In the genomic region with DNA sequence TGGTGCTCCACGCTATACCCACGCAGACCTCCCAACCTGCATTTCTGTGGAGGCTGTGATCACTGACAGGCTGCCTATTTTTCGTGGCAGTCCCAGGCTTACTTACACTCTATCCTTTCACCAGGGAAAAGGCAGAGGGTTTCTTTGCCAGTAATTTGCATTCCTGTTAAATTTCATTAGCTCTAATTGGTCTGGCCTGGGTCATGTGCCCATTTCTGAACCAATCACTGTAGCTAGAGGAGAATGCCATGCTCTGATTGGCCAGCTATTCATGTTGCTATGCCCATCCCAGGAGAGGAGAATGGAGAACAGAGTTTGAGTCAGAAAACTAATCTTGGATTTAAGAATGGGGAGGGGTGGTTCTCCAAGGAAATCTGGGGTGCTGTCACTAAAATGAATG, we compare ENCODE assay signal across 29 cellular contexts. TPM values are rescaled to one million over a fixed set of nuclear protein-coding genes. Genes with fewer than 3 reads are reported as not detected.
DNase-seq lines count a peak whose midpoint lies in the region; ATAC-seq and TF ChIP-seq lines count a peak whose summit lies in the region.
"Had no signal": no experiment of that assay in that cellular context is flagged by ENCODE, and none has a peak within 500 bp of the region (broad histone marks: within the 10 kb centered on the region; RNA-seq: fewer than 3 reads in every experiment).

No MANE protein-coding gene starts in this region.

- H2AK5ac ChIP-seq in IMR-90 (ENCODE audit: low read depth, low read length) = no peak overlapping the region

- H2BK120ac ChIP-seq in IMR-90 (ENCODE audit: low read depth, low read length) = no peak overlapping the region

- no peak overlapping the region for H2BK15ac ChIP-seq in IMR-90 (ENCODE audit: low read depth, low read length)

- no peak overlapping the region for H3K27ac Mint-ChIP-seq in neural progenitor cell
- no peak overlapping the region for H3K27ac Mint-ChIP-seq in naive thymus-derived CD8-positive, alpha-beta T cell
- H3K27ac Mint-ChIP-seq: activated B cell treated with CpG ODN at 0.5 μM for 24 hours; activated naive CD4-positive, alpha-beta T cell treated with anti-CD3 and anti-CD28 coated beads for 36 hours; activated T-helper 1 cell treated with anti-CD3 and anti-CD28 coated beads, Interleukin-12 subunit alpha, Interleukin-12 subunit beta, Interleukin-2, Interleukin-4 antibody, amounts not matched to agents 30 ng/mL and 10 ng/mL and 1 ng/mL, durations not matched to agents 14 hours and 24 hours and 36 hours; CD14-positive monocyte; stimulated activated naive B cell treated with anti-CD40 and anti-IgM and Interleukin-4, amounts not matched to agents 10 μg/mL and 1 μg/mL and 100 μg/mL, for 72 hours had no signal

- no peak overlapping the region for H3K18ac ChIP-seq in IMR-90 (ENCODE audit: low read depth, low read length)

- H3K9me3 ChIP-seq in IMR-90 (ENCODE audit: control insufficient read depth, insufficient read depth, low read length) (no peaks in the 10 kb centered on the region; the same call in 1 of the 2 replicates), neural progenitor cell (ENCODE audit: low read depth) (no peaks in the 10 kb centered on the region)
- H3K9me3 ChIP-seq: suprapubic skin had no signal

- intact Hi-C loops in IMR-90 (cut with micrococcal nuclease) = no loop called here

- POLR2A ChIA-PET in IMR-90 (lab: Charles Lee; ENCODE audit: unreplicated experiment) = interaction anchor here (0.5 kb wide), 1 partner anchor 21 kb away, joined by 7 read pairs; no protein-coding TSS in a partner anchor
- POLR2A ChIA-PET in naive thymus-derived CD8-positive, alpha-beta T cell (lab: Charles Lee) = no interaction called here

- 51% methylated on average over 2 of the region's 3 CpGs; no CpG with 5 or more reads in 1 of the 2 experiments for WGBS in IMR-90 (ENCODE audit: extremely low coverage in 2 of 2, insufficient read length in 1 of 2), 2 experiments

- H3K4me2 ChIP-seq in IMR-90 (ENCODE audit: low read depth, low read length) (no peak overlapping the region), neural progenitor cell (no peak overlapping the region)

- H3K36me3 ChIP-seq in IMR-90 (ENCODE audit: control insufficient read depth, insufficient read depth, low read length) (no peaks in the 10 kb centered on the region), neural progenitor cell (no peaks in the 10 kb centered on the region)
- H3K36me3 ChIP-seq: heart right ventricle, suprapubic skin had no signal

- H2AK9ac ChIP-seq in IMR-90 (replicated peaks; ENCODE audit: low read depth, low read length, poor library complexity) = no peak overlapping the region

- H3K9me1 ChIP-seq in IMR-90 (ENCODE audit: insufficient read depth, low read length) = no peaks in the 10 kb centered on the region

- no peak for TF ChIP-seq POLR2A in IMR-90 (IDR thresholded peaks at IDR 0.05; ENCODE audit: low read depth, low read length)

- CTCF ChIA-PET in IMR-90 (lab: Yijun Ruan, JAX) = no interaction called here

- peaks cover 16% of the 10 kb centered on the region for H3K4me1 Mint-ChIP-seq in neural progenitor cell
- peaks cover 0 to 4% (median 2%) of the 10 kb centered on the region in 4 donors for H3K4me1 Mint-ChIP-seq in naive thymus-derived CD8-positive, alpha-beta T cell
- H3K4me1 Mint-ChIP-seq: CD14-positive monocyte had no signal

- in situ Hi-C loops in IMR-90 (cut with MboI; ENCODE audit: low sequenced_read_pairs) = no loop called here

- BruUV-seq in IMR-90 (replicated peaks; lab: Mats Ljungman, UMichigan) = no TSS peak

- H3K9ac ChIP-seq in IMR-90 (ENCODE audit: low read depth, low read length) (no peak overlapping the region), neural progenitor cell (no peak overlapping the region)

- H3K79me2 ChIP-seq in neural progenitor cell (ENCODE audit: low read depth) = no peaks in the 10 kb centered on the region

- H3K27ac ChIP-seq in IMR-90 (ENCODE audit: insufficient read depth, low read length) = no peak overlapping the region
- no peak overlapping the region for H3K27ac ChIP-seq in neural progenitor cell
- H3K27ac ChIP-seq: heart right ventricle, suprapubic skin had no signal

- no peak overlapping the region for H3K4me3 Mint-ChIP-seq in neural progenitor cell
- no peak overlapping the region for H3K4me3 Mint-ChIP-seq in naive thymus-derived CD8-positive, alpha-beta T cell
- H3K4me3 Mint-ChIP-seq: activated B cell treated with CpG ODN at 0.5 μM for 24 hours; activated naive CD4-positive, alpha-beta T cell treated with anti-CD3 and anti-CD28 coated beads for 36 hours; activated T-helper 1 cell treated with anti-CD3 and anti-CD28 coated beads, Interleukin-12 subunit alpha, Interleukin-12 subunit beta, Interleukin-2, Interleukin-4 antibody, amounts not matched to agents 30 ng/mL and 10 ng/mL and 1 ng/mL, durations not matched to agents 14 hours and 24 hours and 36 hours; CD14-positive monocyte; stimulated activated naive B cell treated with anti-CD40 and anti-IgM and Interleukin-4, amounts not matched to agents 10 μg/mL and 1 μg/mL and 100 μg/mL, for 72 hours had no signal

- TF ChIP-seq RAD21 in IMR-90 (IDR thresholded peaks at IDR 0.05; ENCODE audit: low read length) = no peak

- no peak overlapping the region for H2BK20ac ChIP-seq in IMR-90 (ENCODE audit: low read depth, low read length)

- no peaks in the 10 kb centered on the region for H3K4me1 ChIP-seq in IMR-90 (ENCODE audit: control insufficient read depth, insufficient read depth, low read length)
- peaks cover 10% of the 10 kb centered on the region for H3K4me1 ChIP-seq in neural progenitor cell
- H3K4me1 ChIP-seq: heart right ventricle, suprapubic skin had no signal

- no peak overlapping the region for H3K14ac ChIP-seq in IMR-90 (replicated peaks; ENCODE audit: low read depth, low read length)

- no peak overlapping the region for H3K23ac ChIP-seq in IMR-90 (ENCODE audit: low read depth, low read length)

- H3F3A ChIP-seq in neural progenitor cell (ENCODE audit: low read depth) = no peaks in the 10 kb centered on the region

- H3K36me3 Mint-ChIP-seq in neural progenitor cell = no peaks in the 10 kb centered on the region
- H3K36me3 Mint-ChIP-seq in naive thymus-derived CD8-positive, alpha-beta T cell = no peaks in the 10 kb centered on the region
- H3K36me3 Mint-ChIP-seq: CD14-positive monocyte had no signal

- TF ChIP-seq CTCF in IMR-90 (conservative IDR thresholded peaks at IDR 0.05; ENCODE audit: low read depth, low read length) (no peak), neural progenitor cell (IDR thresholded peaks at IDR 0.05) (no peak)

- H3K27me3 ChIP-seq in IMR-90 (ENCODE audit: control insufficient read depth, insufficient read depth, low read length) (no peaks in the 10 kb centered on the region), neural progenitor cell (no peaks in the 10 kb centered on the region)

- H3K4me3 ChIP-seq in IMR-90 (ENCODE audit: insufficient read depth, low read depth, low read length) (no peak overlapping the region), neural progenitor cell (no peak overlapping the region)
- H3K4me3 ChIP-seq: heart right ventricle, suprapubic skin had no signal

- H3K56ac ChIP-seq in IMR-90 (ENCODE audit: extremely low read depth, insufficient read depth, low read length) = no peak overlapping the region

- H3K27me3 Mint-ChIP-seq in neural progenitor cell (ENCODE audit: insufficient read depth, low read depth) = no peaks in the 10 kb centered on the region
- H3K27me3 Mint-ChIP-seq in naive thymus-derived CD8-positive, alpha-beta T cell = peaks cover 11 to 52% (median 31%) of the 10 kb centered on the region in 5 donors

- ATAC-seq in IMR-90 (ENCODE audit: low read depth) (no peak), HG02571 (IDR thresholded peaks at IDR 0.05; ENCODE audit: unreplicated experiment) (no peak)
- ATAC-seq in naive thymus-derived CD8-positive, alpha-beta T cell = no peak
- ATAC-seq: heart right ventricle; left lobe of liver; stimulated activated naive B cell treated with anti-CD40 and anti-IgM and Interleukin-4, amounts not matched to agents 10 μg/mL and 1 μg/mL and 100 μg/mL, for 72 hours had no signal

- no peak overlapping the region for H4K5ac ChIP-seq in IMR-90 (ENCODE audit: low read depth, low read length)

- H2AFZ ChIP-seq in IMR-90 (replicated peaks; ENCODE audit: low read length, poor library complexity) = no peak overlapping the region
- no peak overlapping the region for H2AFZ ChIP-seq in neural progenitor cell (replicated peaks)

- H4K91ac ChIP-seq in IMR-90 (ENCODE audit: insufficient read depth, low read depth, low read length) = no peak overlapping the region

- no peaks in the 10 kb centered on the region for H3K79me1 ChIP-seq in IMR-90 (ENCODE audit: low read depth in 1 of 2, low read length in 2 of 2)

- no peak overlapping the region for H4K8ac ChIP-seq in IMR-90 (ENCODE audit: low read depth in 2 of 2, low read length in 2 of 2)

- DNase-seq in ELR (ENCODE audit: low read depth) = peak; percentile 8
- DNase-seq in IMR-90 = no peak
- DNase-seq in SW480 (ENCODE audit: low spot score) = peak; percentile 47
- peak; percentile 22 for DNase-seq in neural progenitor cell (ENCODE audit: low spot score)
- DNase-seq in hypothalamus (lab: John Stamatoyannopoulos, UW) = no peak
- no peak for DNase-seq in naive thymus-derived CD8-positive, alpha-beta T cell
- DNase-seq: activated B cell treated with CpG ODN at 0.5 μM for 24 hours; activated CD4-positive, alpha-beta T cell treated with anti-CD3 and anti-CD28 coated beads, Interleukin-2, amount 50 U/mL, for 48 hours; activated CD8-positive, alpha-beta memory T cell treated with anti-CD3 and anti-CD28 coated beads, Interleukin-2, amount 50 U/mL, for 4 hours; activated naive CD4-positive, alpha-beta T cell treated with anti-CD3 and anti-CD28 coated beads for 36 hours; Calu3; effector CD4-positive, alpha-beta T cell; EL; erythroblast; heart right ventricle; mesenchymal stem cell; MM.1S; NCI-H1417 treated with DMSO at 0.1 percent for 48 hours; NCI-H446; Right ventricle myocardium superior; stimulated activated CD4-positive, alpha-beta T cell treated with anti-CD3 and anti-CD28 coated beads, Interleukin-15, amount 100 ng/mL, for 24 hours; stimulated activated naive B cell treated with anti-CD40 and anti-IgM and Interleukin-4, amounts not matched to agents 10 μg/mL and 1 μg/mL and 100 μg/mL, for 72 hours had no signal

- no peaks in the 10 kb centered on the region for H4K20me1 ChIP-seq in IMR-90 (ENCODE audit: insufficient read depth, low read length)
- no peaks in the 10 kb centered on the region for H4K20me1 ChIP-seq in neural progenitor cell (ENCODE audit: low read depth)

- H3K9me3 Mint-ChIP-seq in neural progenitor cell = peaks cover 2% of the 10 kb centered on the region
- H3K9me3 Mint-ChIP-seq in naive thymus-derived CD8-positive, alpha-beta T cell = peaks cover 0 to 7% (median 2%) of the 10 kb centered on the region in 9 donors
- H3K9me3 Mint-ChIP-seq: activated T-helper 1 cell treated with anti-CD3 and anti-CD28 coated beads, Interleukin-12 subunit alpha, Interleukin-12 subunit beta, Interleukin-2, Interleukin-4 antibody, amounts not matched to agents 30 ng/mL and 10 ng/mL and 1 ng/mL, durations not matched to agents 14 hours and 24 hours and 36 hours had no signal

- H3K4ac ChIP-seq in IMR-90 (ENCODE audit: low read depth, low read length) = no peak overlapping the region

- H2BK5ac ChIP-seq in IMR-90 (ENCODE audit: low read depth, low read length, poor library complexity, severe bottlenecking) = no peak overlapping the region

- dilution Hi-C loops in IMR-90 (cut with HindIII; ENCODE audit: low sequenced_read_pairs, unreplicated experiment) = no loop called here

RNA-seq across cellular contexts. Expression of gene TUNAR, which starts 43.2 kb away (rescaled TPM):
- not detected in 2 replicates for total RNA-seq in IMR-90 (2012; rRNA removed)
- not detected in 2 replicates for polyA plus RNA-seq in IMR-90 (2012; rRNA removed)
- polyA plus RNA-seq in IMR-90 (2012; cell fraction: cytosol; rRNA removed) = not detected in 2 replicates
- not detected in 2 replicates for polyA plus RNA-seq in IMR-90 (2012; cell fraction: nucleus; rRNA removed; ENCODE audit: low replicate concordance)
- total RNA-seq in neural progenitor cell (ENCODE audit: low replicate concordance) = 13.3 and 14.1 TPM in 2 replicates
- total RNA-seq in naive thymus-derived CD8-positive, alpha-beta T cell = not detected
- polyA plus RNA-seq in naive thymus-derived CD8-positive, alpha-beta T cell = not detected
- total RNA-seq: activated naive CD4-positive, alpha-beta T cell treated with anti-CD3 and anti-CD28 coated beads for 36 hours; activated T-helper 1 cell treated with anti-CD3 and anti-CD28 coated beads, Interleukin-12 subunit alpha, Interleukin-12 subunit beta, Interleukin-2, Interleukin-4 antibody, amounts not matched to agents 30 ng/mL and 10 ng/mL and 1 ng/mL, durations not matched to agents 14 hours and 24 hours and 36 hours; Calu3; heart right ventricle; left lobe of liver; posterior vena cava; Right ventricle myocardium superior; suprapubic skin; ureter had no signal
- polyA plus RNA-seq: CD14-positive monocyte, heart right ventricle had no signal

Comparison
In these comparisons a context has a peak if more than half of its experiments do, and no peak if none do; other contexts are left out.
1. DNase-seq: peak in ELR (single experiment), SW480 (single experiment) and neural progenitor cell (single experiment); none in IMR-90 (single experiment), hypothalamus (0 of 51) and naive thymus-derived CD8-positive, alpha-beta T cell (0 of 10).
2. RNA of gene TUNAR, which starts 43.2 kb away (total RNA-seq): 13.3 to 14.1 TPM in neural progenitor cell; not detected in naive thymus-derived CD8-positive, alpha-beta T cell and not detected in IMR-90; every median in the first group is over 10 times any median in the second.